Comparison of ENCODE assay signal across 8 cellular contexts in genomic region chr1:13700521-13701273, GRCh38.
A peak's percentile ranks its signal among the peaks of the same experiment; 100 is the strongest.
DNase-seq lines count a peak whose midpoint lies in the region; ATAC-seq and TF ChIP-seq lines count a peak whose summit lies in the region.

No MANE protein-coding gene starts in this region.

- peaks cover 0 to 4% of the 10 kb centered on the region in 2 donors for H3K27me3 ChIP-seq in duodenal mucosa (ENCODE audit: control insufficient read depth in 1 of 2, insufficient read depth in 2 of 2, low read length in 2 of 2)

- peak overlapping the region; percentile 40 to 67 for H3K9ac ChIP-seq in duodenal mucosa (ENCODE audit: low read depth in 1 of 2, low read length in 2 of 2)

- peaks cover 4 to 6% of the 10 kb centered on the region in 2 donors for H3K4me1 ChIP-seq in duodenal mucosa (ENCODE audit: control insufficient read depth in 1 of 2, insufficient read depth in 2 of 2, low read length in 2 of 2)

- no peak for DNase-seq in AG09309 (ENCODE audit: low read depth)
- peak; percentile 28 for DNase-seq in GM19240 (ENCODE audit: insufficient read length, low spot score)
- DNase-seq in HPDE6-E6E7 (ENCODE audit: extremely low spot score), result peak; percentile 20
- DNase-seq in activated CD4-positive, alpha-beta T cell treated with anti-CD3 and anti-CD28 coated beads for 4 hours, result peak; percentile 53 to 57
- DNase-seq in memory B cell (ENCODE audit: low spot score in 2 of 2), result peak; percentile 73 to 74
- DNase-seq in stimulated activated CD4-positive, alpha-beta T cell treated with anti-CD3 and anti-CD28 coated beads, TNF-alpha, amount 100 ng/mL, for 48 hours (ENCODE audit: low read depth in 3 of 3), result peak in 2 of 3 donors; percentile 12 to 30
- DNase-seq in cerebellar nuclear complex (lab: John Stamatoyannopoulos, UW), result no peak

- no peaks in the 10 kb centered on the region for H3K9me3 ChIP-seq in duodenal mucosa (ENCODE audit: control insufficient read depth in 1 of 2, low read length in 2 of 2)

- no peak for TF ChIP-seq CTCF in AG09309 (IDR thresholded peaks at IDR 0.05; ENCODE audit: control insufficient read depth, insufficient read depth, low read depth, low read length, missing control alignments)

- H3K27me3 Mint-ChIP-seq in memory B cell, result no peaks in the 10 kb centered on the region

- H3K27ac Mint-ChIP-seq in memory B cell, result peak overlapping the region; percentile 100

- H3K36me3 ChIP-seq in duodenal mucosa (ENCODE audit: control insufficient read depth in 1 of 2, insufficient read depth in 2 of 2, low read length in 2 of 2), result no peaks in the 10 kb centered on the region

- H3K4me3 Mint-ChIP-seq in memory B cell, result peak overlapping the region; percentile 98

- H3K4me3 ChIP-seq in AG09309 (ENCODE audit: control insufficient read depth, low read depth, low read length) (peak overlapping the region; percentile 50), duodenal mucosa (ENCODE audit: low read depth in 1 of 2, low read length in 2 of 2) (peak overlapping the region; percentile 73 to 81)

- H3K27ac ChIP-seq in duodenal mucosa (ENCODE audit: low read depth, low read length), result peak overlapping the region; percentile 41

- H3K36me3 Mint-ChIP-seq in memory B cell, result peaks cover 14% of the 10 kb centered on the region

- peaks cover 30% of the 10 kb centered on the region for H3K4me1 Mint-ChIP-seq in memory B cell

- ATAC-seq in memory B cell (ENCODE audit: low read depth), result peak; percentile 35

- peaks cover 2% of the 10 kb centered on the region for H3K9me3 Mint-ChIP-seq in memory B cell

Comparison
In these comparisons a context has a peak if more than half of its experiments do, and no peak if none do; other contexts are left out.
1. DNase-seq: peak in GM19240 (single experiment), HPDE6-E6E7 (single experiment), activated CD4-positive, alpha-beta T cell treated with anti-CD3 and anti-CD28 coated beads for 4 hours (2 of 2), memory B cell (2 of 2) and stimulated activated CD4-positive, alpha-beta T cell treated with anti-CD3 and anti-CD28 coated beads, TNF-alpha, amount 100 ng/mL, for 48 hours (2 of 3); none in AG09309 (single experiment) and cerebellar nuclear complex (0 of 2).